ENCODE assay signal across 7 cellular contexts in genomic region chr6:101011165-101011564, GRCh38.
A peak's percentile ranks its signal among the peaks of the same experiment; 100 is the strongest.
DNase-seq lines count a peak whose midpoint lies in the region; ATAC-seq and TF ChIP-seq lines count a peak whose summit lies in the region.

No MANE protein-coding gene starts in this region.

- H3K36me3 ChIP-seq in effector memory CD4-positive, alpha-beta T cell (ENCODE audit: control insufficient read depth, insufficient read depth, low read length), result no peaks in the 10 kb centered on the region

- no peak overlapping the region for H3K27ac ChIP-seq in effector memory CD4-positive, alpha-beta T cell (ENCODE audit: insufficient read depth, low read length, poor library complexity, severe bottlenecking)
- H3K27ac ChIP-seq in caudate nucleus (ENCODE audit: low read depth, low read length), result no peak overlapping the region

- no peak for TF ChIP-seq CTCF in GM10266 (IDR thresholded peaks at IDR 0.05; ENCODE audit: control insufficient read depth, insufficient read depth, low read depth, missing control alignments)

- no peak for DNase-seq in effector memory CD4-positive, alpha-beta T cell
- DNase-seq in caudate nucleus (lab: John Stamatoyannopoulos, UW) (no peak), cardiac septum (ENCODE audit: low spot score) (no peak), GM10266 (ENCODE audit: extremely low spot score) (no peak)

- H3K4me3 ChIP-seq in effector memory CD4-positive, alpha-beta T cell (ENCODE audit: insufficient read depth, low read depth, low read length, poor library complexity, severe bottlenecking), result peak overlapping the region; percentile 26

- ATAC-seq in GM18511 (IDR thresholded peaks at IDR 0.05; ENCODE audit: unreplicated experiment) (peak; percentile 97), GM21447 (IDR thresholded peaks at IDR 0.05; ENCODE audit: unreplicated experiment) (peak; percentile 98), HG03571 (IDR thresholded peaks at IDR 0.05; ENCODE audit: unreplicated experiment) (peak; percentile 91)

- intact Hi-C loops in cardiac septum (cut with DNase I), result no loop called here

- H3K4me1 ChIP-seq in effector memory CD4-positive, alpha-beta T cell (ENCODE audit: control insufficient read depth, insufficient read depth, low read length, poor library complexity, severe bottlenecking), result no peaks in the 10 kb centered on the region

- no peaks in the 10 kb centered on the region for H3K9me3 ChIP-seq in effector memory CD4-positive, alpha-beta T cell (ENCODE audit: control insufficient read depth, low read length)

- H3K27me3 ChIP-seq in effector memory CD4-positive, alpha-beta T cell (replicated peaks; ENCODE audit: control insufficient read depth, insufficient read depth, low read length, poor library complexity, severe bottlenecking), result no peaks in the 10 kb centered on the region
